8 cellular contexts compared by ENCODE assay signal in the genomic region with DNA sequence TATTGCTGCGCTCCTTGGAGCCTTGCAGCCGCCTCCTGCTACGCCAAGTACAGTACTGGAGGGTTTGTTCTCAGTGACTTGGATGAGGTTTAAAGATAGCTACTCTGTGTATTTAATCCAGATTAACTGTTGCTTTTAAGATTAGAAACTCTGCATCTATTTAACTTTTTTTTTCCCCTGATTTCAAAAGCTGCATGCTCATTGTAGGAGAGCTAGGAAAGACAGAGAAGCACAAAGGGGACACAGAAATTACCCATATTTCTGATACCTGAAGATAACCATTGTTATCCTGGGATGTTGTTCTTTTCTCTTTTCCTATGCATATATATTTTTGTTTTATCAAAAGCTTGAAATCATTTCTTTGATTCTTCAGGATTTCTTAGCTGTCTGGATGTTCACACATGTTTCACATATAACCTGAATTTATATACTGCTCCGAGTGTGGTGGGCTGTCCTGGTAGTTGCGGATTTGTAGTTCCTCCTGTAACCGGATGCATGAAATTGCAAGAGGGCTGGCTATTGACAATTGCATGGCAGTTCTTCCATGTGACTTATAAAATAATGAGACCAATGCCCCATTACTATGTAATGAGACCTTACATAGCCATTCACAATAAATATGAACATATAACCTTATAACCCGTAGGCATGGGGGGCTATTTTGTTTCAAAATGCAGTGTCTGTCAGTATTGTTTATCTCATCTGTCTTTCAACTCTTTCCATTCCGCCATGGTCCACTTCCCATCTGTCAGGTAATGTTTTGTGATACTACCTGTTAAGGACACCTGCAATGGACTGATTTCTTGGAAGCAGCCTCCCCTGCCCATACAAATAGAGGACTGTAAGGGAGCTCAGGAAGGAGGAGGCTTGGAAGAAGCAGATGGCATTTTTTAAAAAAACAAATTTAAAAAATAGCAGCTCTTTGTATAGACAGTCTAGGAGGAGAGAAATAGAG. TPM values are rescaled to one million over a fixed set of nuclear protein-coding genes. Genes with fewer than 3 reads are reported as not detected.
DNase-seq lines count a peak whose midpoint lies in the region; ATAC-seq and TF ChIP-seq lines count a peak whose summit lies in the region.

No MANE protein-coding gene starts in this region.

- WGBS in heart right ventricle, 2 donors, result 41 to 43% methylated on average over 8 of the region's 8 CpGs

- DNase-seq in AG10803 (ENCODE audit: low read depth) (no peak), heart right ventricle (no peak), retinal pigment epithelial cell (ENCODE audit: low read depth) (no peak)

- H3K4me1 ChIP-seq in HEK293 (ENCODE audit: control insufficient read depth, insufficient read depth, low read length) (peaks cover 20% of the 10 kb centered on the region; the same call in 1 of the 2 replicates), heart right ventricle (peaks cover 0 to 56% (median 28%) of the 10 kb centered on the region in 9 donors)

- peak in 7 of 8 donors; percentile 39 to 75 (median 61) for ATAC-seq in heart right ventricle
- ATAC-seq in HG03571 (IDR thresholded peaks at IDR 0.05; ENCODE audit: unreplicated experiment), result no peak
- ATAC-seq in HG02642 (IDR thresholded peaks at IDR 0.05; ENCODE audit: poor library complexity, unreplicated experiment), result no peak
- ATAC-seq in GM18520 (IDR thresholded peaks at IDR 0.05; ENCODE audit: unreplicated experiment), result no peak

- peak overlapping the region; percentile 66 for H3K4me3 ChIP-seq in AG10803 (ENCODE audit: low read length)
- H3K4me3 ChIP-seq in HEK293 (ENCODE audit: low read depth, low read length), result peak overlapping the region; percentile 94
- peak overlapping the region; percentile 66 for H3K4me3 ChIP-seq in WI38 (ENCODE audit: low read depth, low read length)
- peak overlapping the region; percentile 74 to 94 (median 88) for H3K4me3 ChIP-seq in heart right ventricle
- peak overlapping the region; percentile 80 for H3K4me3 ChIP-seq in retinal pigment epithelial cell (ENCODE audit: low read length)

- CTCF ChIA-PET in HEK293 (lab: Yijun Ruan, JAX), result interaction anchor here (0.5 to 1.0 kb wide), 5 partner anchors 8 to 998 kb away, joined by 3 to 6 read pairs (median 3); no protein-coding TSS in a partner anchor

- H3K36me3 ChIP-seq in HEK293 (ENCODE audit: control insufficient read depth in 2 of 2, insufficient read depth in 1 of 2, low read length in 2 of 2), result no peaks in the 10 kb centered on the region; a peak in 1 of 3 replicates
- no peaks in the 10 kb centered on the region for H3K36me3 ChIP-seq in heart right ventricle

- intact Hi-C loops in heart right ventricle (cut with DNase I), result loop anchor here in 7 of 10 donors (2.0 to 10.0 kb wide), 5 partner anchors 76 to 216 kb away; no protein-coding TSS in a partner anchor

- POLR2A ChIA-PET in HEK293 (lab: Yijun Ruan, JAX), result interaction anchor here (0.6 to 1.1 kb wide), 3 partner anchors 8 to 105 kb away, joined by 3 to 4 read pairs (median 3); no protein-coding TSS in a partner anchor

- H3K9me3 ChIP-seq in HEK293 (ENCODE audit: control insufficient read depth, insufficient read depth, low read depth, low read length), result no peaks in the 10 kb centered on the region
- no peaks in the 10 kb centered on the region for H3K9me3 ChIP-seq in heart right ventricle

- H3K27me3 ChIP-seq in heart right ventricle, result no peaks in the 10 kb centered on the region

- TF ChIP-seq CTCF in AG10803 (conservative IDR thresholded peaks at IDR 0.05; ENCODE audit: low read length) (no peak), HEK293 (tag by site-specific recombination; IDR thresholded peaks at IDR 0.05) (no peak), WI38 (IDR thresholded peaks at IDR 0.05; ENCODE audit: low read depth, low read length) (no peak), heart right ventricle (IDR thresholded peaks at IDR 0.05) (no peak), retinal pigment epithelial cell (conservative IDR thresholded peaks at IDR 0.05; ENCODE audit: low read depth, low read length) (no peak)

- peak overlapping the region; percentile 88 for H3K27ac ChIP-seq in HEK293 (ENCODE audit: extremely low read depth, low read depth, low read length)
- peak overlapping the region; percentile 74 to 92 (median 84) for H3K27ac ChIP-seq in heart right ventricle

TF ChIP-seq in HEK293, 187 proteins besides CTCF, POLR2A, EP300 and RAD21 (continues in another document):
- TF ChIP-seq, protein P1, sequence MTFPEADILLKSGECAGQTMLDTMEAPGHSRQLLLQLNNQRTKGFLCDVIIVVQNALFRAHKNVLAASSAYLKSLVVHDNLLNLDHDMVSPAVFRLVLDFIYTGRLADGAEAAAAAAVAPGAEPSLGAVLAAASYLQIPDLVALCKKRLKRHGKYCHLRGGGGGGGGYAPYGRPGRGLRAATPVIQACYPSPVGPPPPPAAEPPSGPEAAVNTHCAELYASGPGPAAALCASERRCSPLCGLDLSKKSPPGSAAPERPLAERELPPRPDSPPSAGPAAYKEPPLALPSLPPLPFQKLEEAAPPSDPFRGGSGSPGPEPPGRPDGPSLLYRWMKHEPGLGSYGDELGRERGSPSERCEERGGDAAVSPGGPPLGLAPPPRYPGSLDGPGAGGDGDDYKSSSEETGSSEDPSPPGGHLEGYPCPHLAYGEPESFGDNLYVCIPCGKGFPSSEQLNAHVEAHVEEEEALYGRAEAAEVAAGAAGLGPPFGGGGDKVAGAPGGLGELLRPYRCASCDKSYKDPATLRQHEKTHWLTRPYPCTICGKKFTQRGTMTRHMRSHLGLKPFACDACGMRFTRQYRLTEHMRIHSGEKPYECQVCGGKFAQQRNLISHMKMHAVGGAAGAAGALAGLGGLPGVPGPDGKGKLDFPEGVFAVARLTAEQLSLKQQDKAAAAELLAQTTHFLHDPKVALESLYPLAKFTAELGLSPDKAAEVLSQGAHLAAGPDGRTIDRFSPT (tag by site-specific recombination; IDR thresholded peaks at IDR 0.05), result no peak
- TF ChIP-seq ZNF10 (tag by site-specific recombination; IDR thresholded peaks at IDR 0.05), result no peak
- no peak for TF ChIP-seq ZNF175 (tag by site-specific recombination; IDR thresholded peaks at IDR 0.05)
- TF ChIP-seq, protein P2, sequence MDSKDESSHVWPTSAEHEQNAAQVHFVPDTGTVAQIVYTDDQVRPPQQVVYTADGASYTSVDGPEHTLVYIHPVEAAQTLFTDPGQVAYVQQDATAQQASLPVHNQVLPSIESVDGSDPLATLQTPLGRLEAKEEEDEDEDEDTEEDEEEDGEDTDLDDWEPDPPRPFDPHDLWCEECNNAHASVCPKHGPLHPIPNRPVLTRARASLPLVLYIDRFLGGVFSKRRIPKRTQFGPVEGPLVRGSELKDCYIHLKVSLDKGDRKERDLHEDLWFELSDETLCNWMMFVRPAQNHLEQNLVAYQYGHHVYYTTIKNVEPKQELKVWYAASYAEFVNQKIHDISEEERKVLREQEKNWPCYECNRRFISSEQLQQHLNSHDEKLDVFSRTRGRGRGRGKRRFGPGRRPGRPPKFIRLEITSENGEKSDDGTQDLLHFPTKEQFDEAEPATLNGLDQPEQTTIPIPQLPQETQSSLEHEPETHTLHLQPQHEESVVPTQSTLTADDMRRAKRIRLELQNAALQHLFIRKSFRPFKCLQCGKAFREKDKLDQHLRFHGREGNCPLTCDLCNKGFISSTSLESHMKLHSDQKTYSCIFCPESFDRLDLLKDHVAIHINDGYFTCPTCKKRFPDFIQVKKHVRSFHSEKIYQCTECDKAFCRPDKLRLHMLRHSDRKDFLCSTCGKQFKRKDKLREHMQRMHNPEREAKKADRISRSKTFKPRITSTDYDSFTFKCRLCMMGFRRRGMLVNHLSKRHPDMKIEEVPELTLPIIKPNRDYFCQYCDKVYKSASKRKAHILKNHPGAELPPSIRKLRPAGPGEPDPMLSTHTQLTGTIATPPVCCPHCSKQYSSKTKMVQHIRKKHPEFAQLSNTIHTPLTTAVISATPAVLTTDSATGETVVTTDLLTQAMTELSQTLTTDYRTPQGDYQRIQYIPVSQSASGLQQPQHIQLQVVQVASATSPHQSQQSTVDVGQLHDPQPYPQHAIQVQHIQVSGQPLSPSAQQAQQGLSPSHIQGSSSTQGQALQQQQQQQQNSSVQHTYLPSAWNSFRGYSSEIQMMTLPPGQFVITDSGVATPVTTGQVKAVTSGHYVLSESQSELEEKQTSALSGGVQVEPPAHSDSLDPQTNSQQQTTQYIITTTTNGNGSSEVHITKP (tag by site-specific recombination; IDR thresholded peaks at IDR 0.05), result 0 out of 2 replicates have a peak, but pooled peaks have one; percentile 40
- TF ChIP-seq SCRT2 (tag by site-specific recombination; IDR thresholded peaks at IDR 0.05), result 0 out of 2 replicates have a peak, but pooled peaks have one; percentile 9
- no peak for TF ChIP-seq ZNF76 (tag by site-specific recombination; IDR thresholded peaks at IDR 0.05; ENCODE audit: borderline replicate concordance, low read depth)
- TF ChIP-seq, protein P3, sequence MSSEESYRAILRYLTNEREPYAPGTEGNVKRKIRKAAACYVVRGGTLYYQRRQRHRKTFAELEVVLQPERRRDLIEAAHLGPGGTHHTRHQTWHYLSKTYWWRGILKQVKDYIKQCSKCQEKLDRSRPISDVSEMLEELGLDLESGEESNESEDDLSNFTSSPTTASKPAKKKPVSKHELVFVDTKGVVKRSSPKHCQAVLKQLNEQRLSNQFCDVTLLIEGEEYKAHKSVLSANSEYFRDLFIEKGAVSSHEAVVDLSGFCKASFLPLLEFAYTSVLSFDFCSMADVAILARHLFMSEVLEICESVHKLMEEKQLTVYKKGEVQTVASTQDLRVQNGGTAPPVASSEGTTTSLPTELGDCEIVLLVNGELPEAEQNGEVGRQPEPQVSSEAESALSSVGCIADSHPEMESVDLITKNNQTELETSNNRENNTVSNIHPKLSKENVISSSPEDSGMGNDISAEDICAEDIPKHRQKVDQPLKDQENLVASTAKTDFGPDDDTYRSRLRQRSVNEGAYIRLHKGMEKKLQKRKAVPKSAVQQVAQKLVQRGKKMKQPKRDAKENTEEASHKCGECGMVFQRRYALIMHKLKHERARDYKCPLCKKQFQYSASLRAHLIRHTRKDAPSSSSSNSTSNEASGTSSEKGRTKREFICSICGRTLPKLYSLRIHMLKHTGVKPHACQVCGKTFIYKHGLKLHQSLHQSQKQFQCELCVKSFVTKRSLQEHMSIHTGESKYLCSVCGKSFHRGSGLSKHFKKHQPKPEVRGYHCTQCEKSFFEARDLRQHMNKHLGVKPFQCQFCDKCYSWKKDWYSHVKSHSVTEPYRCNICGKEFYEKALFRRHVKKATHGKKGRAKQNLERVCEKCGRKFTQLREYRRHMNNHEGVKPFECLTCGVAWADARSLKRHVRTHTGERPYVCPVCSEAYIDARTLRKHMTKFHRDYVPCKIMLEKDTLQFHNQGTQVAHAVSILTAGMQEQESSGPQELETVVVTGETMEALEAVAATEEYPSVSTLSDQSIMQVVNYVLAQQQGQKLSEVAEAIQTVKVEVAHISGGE (tag by site-specific recombination; conservative IDR thresholded peaks at IDR 0.05; ENCODE audit: low read depth), result no peak
- no peak for TF ChIP-seq ZNF558 (tag by site-specific recombination; IDR thresholded peaks at IDR 0.05)

RNA-seq across cellular contexts. Expression of a gene that starts 1.4 kb away (rescaled TPM):
- total RNA-seq in heart right ventricle, result 10 to 100 TPM; 13.7 to 30.6 (median 21.5) TPM
- polyA plus RNA-seq in heart right ventricle, result 10 to 100 TPM in 1 of 2 donors, 1 to 10 TPM in 1; 4.1 to 13.1 TPM

Comparison
In these comparisons a context has a peak if more than half of its experiments do, and no peak if none do; other contexts are left out.
1. ATAC-seq: peak in heart right ventricle (7 of 8); none in HG03571 (single experiment), HG02642 (single experiment) and GM18520 (single experiment).
2. Peak in every context shown above with its lines, with median percentiles within 50 percentile points of each other: H3K4me3 ChIP-seq.